ENCODE assay signal across 9 cellular contexts in the genomic region with DNA sequence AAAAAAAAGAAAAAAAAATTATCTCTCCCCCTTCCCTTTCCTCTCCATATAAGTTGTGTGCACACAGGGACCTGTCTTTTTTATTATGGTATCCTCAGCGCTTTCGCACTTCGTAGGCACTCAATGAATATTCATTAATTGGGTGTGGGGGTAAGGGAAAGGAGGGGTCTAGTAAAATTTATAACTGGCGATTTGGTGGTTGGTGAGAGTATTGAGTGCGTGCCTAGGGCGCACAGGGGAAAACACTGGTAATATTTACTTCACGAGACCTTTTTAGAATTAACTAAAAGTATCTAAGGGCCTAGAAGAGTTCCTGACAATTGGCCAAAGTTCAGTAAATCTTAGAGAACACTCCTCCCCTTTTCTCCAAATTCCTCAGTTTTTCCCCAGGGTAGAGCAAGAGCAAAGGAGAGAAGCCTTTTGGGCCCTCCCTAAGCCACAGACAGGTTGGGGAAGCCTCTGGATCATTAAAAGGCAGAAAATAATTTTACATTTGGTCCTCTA. TPM values are rescaled to one million over a fixed set of nuclear protein-coding genes. Genes with fewer than 3 reads are reported as not detected.
A peak's percentile ranks its signal among the peaks of the same experiment; 100 is the strongest.
DNase-seq lines count a peak whose midpoint lies in the region; ATAC-seq and TF ChIP-seq lines count a peak whose summit lies in the region.
"Had no signal": no experiment of that assay in that cellular context is flagged by ENCODE, and none has a peak within 500 bp of the region (broad histone marks: within the 10 kb centered on the region; RNA-seq: fewer than 3 reads in every experiment).

No MANE protein-coding gene starts in this region.

- ATAC-seq in heart right ventricle: peak in 2 of 8 donors; percentile 27 to 30
- no peak for ATAC-seq in GM18909 (IDR thresholded peaks at IDR 0.05; ENCODE audit: poor library complexity, unreplicated experiment)

- H3K4me1 ChIP-seq in Caco-2: peaks cover 44% of the 10 kb centered on the region
- peaks cover 0 to 11% (median 5%) of the 10 kb centered on the region in 9 donors for H3K4me1 ChIP-seq in heart right ventricle
- no peaks in the 10 kb centered on the region for H3K4me1 ChIP-seq in rectal smooth muscle tissue (ENCODE audit: control insufficient read depth, insufficient read depth, low read length)

- H3K27ac Mint-ChIP-seq in Caco-2 (ENCODE audit: unreplicated experiment): peak overlapping the region; percentile 92
- H3K27ac Mint-ChIP-seq in activated CD4-positive, alpha-beta memory T cell treated with anti-CD3 and anti-CD28 coated beads, Interleukin-2, amount 10 ng/mL, durations not matched to agents 7 days and 5 days: no peak overlapping the region

- peaks cover 23% of the 10 kb centered on the region for H3K36me3 Mint-ChIP-seq in Caco-2 (ENCODE audit: insufficient read depth, unreplicated experiment)
- H3K36me3 Mint-ChIP-seq in activated CD4-positive, alpha-beta memory T cell treated with anti-CD3 and anti-CD28 coated beads, Interleukin-2, amount 10 ng/mL, durations not matched to agents 7 days and 5 days (ENCODE audit: low read depth): no peaks in the 10 kb centered on the region

- WGBS in heart right ventricle, 2 donors: 96 to 97% methylated on average over 7 of the region's 7 CpGs

- peak overlapping the region; percentile 49 for H3K4me3 ChIP-seq in Caco-2 (ENCODE audit: low read depth, low read length)
- H3K4me3 ChIP-seq in heart right ventricle: peak overlapping the region in 9 of 10 donors; percentile 34 to 61 (median 54)
- H3K4me3 ChIP-seq in rectal smooth muscle tissue (ENCODE audit: low read length): peak overlapping the region; percentile 46

- TF ChIP-seq CTCF in Caco-2 (IDR thresholded peaks at IDR 0.05; ENCODE audit: insufficient read depth in 1 of 2, low read depth in 1 of 2, low read length in 1 of 2, severe bottlenecking in 1 of 2, unreplicated experiment in 1 of 2) (no peak), heart right ventricle (IDR thresholded peaks at IDR 0.05) (no peak)

- peaks cover 23% of the 10 kb centered on the region for H3K4me1 Mint-ChIP-seq in Caco-2 (ENCODE audit: low read depth, unreplicated experiment)
- H3K4me1 Mint-ChIP-seq in activated CD4-positive, alpha-beta memory T cell treated with anti-CD3 and anti-CD28 coated beads, Interleukin-2, amount 10 ng/mL, durations not matched to agents 7 days and 5 days: peaks cover 8% of the 10 kb centered on the region

- POLR2A ChIA-PET in Caco-2 (lab: Charles Lee): interaction anchor here (0.8 to 3.5 kb wide), 11 partner anchors 9 to 189 kb away, joined by 3 to 35 read pairs (median 6); partner anchors contain the start of genes MAPKBP1, MGA and RPAP1
- POLR2A ChIA-PET in activated CD4-positive, alpha-beta memory T cell treated with anti-CD3 and anti-CD28 coated beads, Interleukin-2, amount 10 ng/mL, durations not matched to agents 7 days and 5 days (lab: Charles Lee): no interaction called here

- H3K36me3 ChIP-seq in Caco-2 (ENCODE audit: control insufficient read depth, insufficient read depth, low read length) (no peaks in the 10 kb centered on the region), heart right ventricle (no peaks in the 10 kb centered on the region), rectal smooth muscle tissue (ENCODE audit: control insufficient read depth, insufficient read depth, low read length) (no peaks in the 10 kb centered on the region)

- CTCF ChIA-PET in Caco-2 (lab: Charles Lee): interaction anchor here (0.6 to 3.0 kb wide), 6 partner anchors 15 to 691 kb away, joined by 3 to 17 read pairs (median 7); no protein-coding TSS in a partner anchor
- CTCF ChIA-PET in activated CD4-positive, alpha-beta memory T cell treated with anti-CD3 and anti-CD28 coated beads, Interleukin-2, amount 10 ng/mL, durations not matched to agents 7 days and 5 days (lab: Charles Lee): interaction anchor here (1.2 to 1.7 kb wide), 3 partner anchors 10 to 119 kb away, joined by 3 to 14 read pairs (median 6); no protein-coding TSS in a partner anchor

- H3K27ac ChIP-seq in heart right ventricle: peak overlapping the region in 8 of 10 donors; percentile 25 to 69 (median 54)
- peak overlapping the region; percentile 71 for H3K27ac ChIP-seq in rectal smooth muscle tissue (ENCODE audit: low read depth, low read length)

- DNase-seq in Caco-2 (peak in 1 of 2 experiments; percentile 42), heart right ventricle (no peak), NCI-H2107 treated with DMSO at 0.1 percent for 48 hours (lab: John Stamatoyannopoulos, UW; ENCODE audit: unreplicated experiment) (no peak), NOMO-1 treated with dmso at 0.1 percent for 144 hours (lab: John Stamatoyannopoulos, UW; ENCODE audit: unreplicated experiment) (no peak), NOMO-1 treated with DMSO at 0.1 percent for 48 hours (lab: John Stamatoyannopoulos, UW; ENCODE audit: unreplicated experiment) (no peak)
- no peak for DNase-seq in activated CD4-positive, alpha-beta memory T cell treated with anti-CD3 and anti-CD28 coated beads, Interleukin-2, amount 10 ng/mL, durations not matched to agents 7 days and 5 days
- DNase-seq: NCI-H1930 had no signal

- intact Hi-C loops in Caco-2 (cut with micrococcal nuclease; ENCODE audit: unreplicated experiment): loop anchor here (1.0 to 5.0 kb wide), 5 partner anchors 16 to 188 kb away; partner anchors contain the start of genes MAPKBP1, MGA and TYRO3
- intact Hi-C loops in heart right ventricle (cut with DNase I): loop anchor here in 1 of 10 donors (2.0 kb wide), 1 partner anchor 26 kb away; the partner anchor contains the start of gene TYRO3

- no TSS peak for BruUV-seq in Caco-2 (replicated peaks; lab: Mats Ljungman, UMichigan)

- no peaks in the 10 kb centered on the region for H3K9me3 ChIP-seq in Caco-2
- no peaks in the 10 kb centered on the region for H3K9me3 ChIP-seq in heart right ventricle

- H3K27me3 ChIP-seq in Caco-2 (replicated peaks; ENCODE audit: control insufficient read depth, insufficient read depth, low read length) (no peaks in the 10 kb centered on the region), heart right ventricle (peaks cover 0 to 17% (median 0%) of the 10 kb centered on the region in 7 donors), rectal smooth muscle tissue (ENCODE audit: control insufficient read depth, insufficient read depth, low read length) (no peaks in the 10 kb centered on the region)

- peak overlapping the region; percentile 79 for H3K4me3 Mint-ChIP-seq in Caco-2 (ENCODE audit: unreplicated experiment)
- peak overlapping the region; percentile 2 for H3K4me3 Mint-ChIP-seq in activated CD4-positive, alpha-beta memory T cell treated with anti-CD3 and anti-CD28 coated beads, Interleukin-2, amount 10 ng/mL, durations not matched to agents 7 days and 5 days

- H3K9me3 Mint-ChIP-seq in Caco-2 (ENCODE audit: unreplicated experiment): no peaks in the 10 kb centered on the region
- H3K9me3 Mint-ChIP-seq in activated CD4-positive, alpha-beta memory T cell treated with anti-CD3 and anti-CD28 coated beads, Interleukin-2, amount 10 ng/mL, durations not matched to agents 7 days and 5 days: no peaks in the 10 kb centered on the region

- H3K9ac ChIP-seq in rectal smooth muscle tissue (ENCODE audit: low read length): no peak overlapping the region

- no peaks in the 10 kb centered on the region for H3K27me3 Mint-ChIP-seq in Caco-2 (ENCODE audit: insufficient read depth, unreplicated experiment)
- H3K27me3 Mint-ChIP-seq in activated CD4-positive, alpha-beta memory T cell treated with anti-CD3 and anti-CD28 coated beads, Interleukin-2, amount 10 ng/mL, durations not matched to agents 7 days and 5 days: peaks cover 45% of the 10 kb centered on the region

RNA-seq across cellular contexts. Expression of gene TYRO3, which starts 25.7 kb away (rescaled TPM):
- total RNA-seq in Caco-2 (2022) (118 and 120 TPM in 2 replicates), heart right ventricle (1 to 10 TPM; 1.2 to 6.3 (median 3.2) TPM)
- total RNA-seq in activated CD4-positive, alpha-beta memory T cell treated with anti-CD3 and anti-CD28 coated beads, Interleukin-2, amount 10 ng/mL, durations not matched to agents 7 days and 5 days: 1 to 10 TPM in 1 of 2 experiments, under 1 TPM in 1; 0.98 to 1.9 TPM
- 1 to 10 TPM; 2.7 to 9.6 TPM for polyA plus RNA-seq in heart right ventricle

RNA-seq across cellular contexts. Expression of gene RPAP1, which starts 40.6 kb away (rescaled TPM):
- total RNA-seq in Caco-2 (2022): 55.3 and 67.1 TPM in 2 replicates
- 10 to 100 TPM; 33.9 to 35.1 TPM for total RNA-seq in activated CD4-positive, alpha-beta memory T cell treated with anti-CD3 and anti-CD28 coated beads, Interleukin-2, amount 10 ng/mL, durations not matched to agents 7 days and 5 days
- total RNA-seq in heart right ventricle: 10 to 100 TPM; 17.6 to 27.9 (median 24.6) TPM
- polyA plus RNA-seq in heart right ventricle: 10 to 100 TPM in 1 of 2 donors, 1 to 10 TPM in 1; 9.7 to 16.0 TPM

Comparison
In these comparisons a context has a peak if more than half of its experiments do, and no peak if none do; other contexts are left out.
1. RNA of gene TYRO3, which starts 25.7 kb away (total RNA-seq): 118 to 120 TPM in Caco-2; 1.2 to 6.3 TPM in heart right ventricle and 0.98 to 1.9 TPM in activated CD4-positive, alpha-beta memory T cell treated with anti-CD3 and anti-CD28 coated beads, Interleukin-2, amount 10 ng/mL, durations not matched to agents 7 days and 5 days; every median in the first group is over 10 times any median in the second.
2. Peak in every context shown above with its lines, with median percentiles within 50 percentile points of each other: H3K4me3 ChIP-seq.